ENCODE assay signal across 8 cellular contexts in the genomic region with DNA sequence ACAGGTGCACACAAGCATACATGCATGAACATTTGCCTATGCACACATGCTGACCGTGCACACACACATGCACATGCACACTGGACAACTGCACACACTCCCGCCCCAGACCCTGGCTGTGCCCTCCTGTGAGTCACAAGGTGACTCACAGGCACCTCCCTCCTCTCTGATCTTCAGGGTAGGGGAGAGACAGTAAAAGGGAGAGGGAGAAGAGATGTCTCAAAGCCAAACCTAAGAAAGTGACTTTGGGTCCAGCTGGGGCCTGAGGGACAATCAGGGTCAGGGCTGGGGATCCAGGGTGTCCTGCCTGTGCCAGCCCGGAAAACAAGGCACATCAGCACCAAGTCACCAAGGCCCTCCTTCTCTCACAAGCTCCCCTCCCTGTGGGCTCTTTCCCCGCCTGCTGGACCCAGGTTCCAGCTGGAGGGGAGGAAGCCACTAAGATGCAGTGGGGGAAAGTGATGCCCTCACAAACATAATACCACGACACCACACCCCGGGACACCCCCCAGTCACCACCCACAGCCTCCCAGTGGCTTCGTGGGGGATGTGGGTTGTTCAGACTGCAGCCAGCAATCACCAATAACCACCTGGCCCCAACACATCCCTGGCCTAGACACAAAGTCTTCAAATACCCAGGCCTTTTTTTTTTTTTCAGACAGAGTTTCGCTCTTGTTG. TPM values are rescaled to one million over a fixed set of nuclear protein-coding genes. Genes with fewer than 3 reads are reported as not detected.
A peak's percentile ranks its signal among the peaks of the same experiment; 100 is the strongest.
DNase-seq lines count a peak whose midpoint lies in the region; ATAC-seq and TF ChIP-seq lines count a peak whose summit lies in the region.

No MANE protein-coding gene starts in this region.

- no peaks in the 10 kb centered on the region for H3K36me3 ChIP-seq in kidney epithelial cell (ENCODE audit: control insufficient read depth, insufficient read depth, low read length)

- no peaks in the 10 kb centered on the region for H3K27me3 ChIP-seq in CD4-positive, alpha-beta T cell (ENCODE audit: control insufficient read depth, insufficient read depth, low read length)
- H3K27me3 ChIP-seq in kidney epithelial cell (ENCODE audit: control insufficient read depth, insufficient read depth, low read length) = no peaks in the 10 kb centered on the region

- no peak overlapping the region for H3K4me3 ChIP-seq in kidney epithelial cell (ENCODE audit: low read depth, low read length)

- H3K4me3 Mint-ChIP-seq in CD4-positive, alpha-beta T cell = no peak overlapping the region
- no peak overlapping the region for H3K4me3 Mint-ChIP-seq in activated CD8-positive, alpha-beta memory T cell treated with anti-CD3 and anti-CD28 coated beads, Interleukin-2, amount 10 ng/mL, durations not matched to agents 7 days and 5 days

- no peaks in the 10 kb centered on the region for H3K27me3 Mint-ChIP-seq in CD4-positive, alpha-beta T cell
- peaks cover 64% of the 10 kb centered on the region for H3K27me3 Mint-ChIP-seq in activated CD8-positive, alpha-beta memory T cell treated with anti-CD3 and anti-CD28 coated beads, Interleukin-2, amount 10 ng/mL, durations not matched to agents 7 days and 5 days

- intact Hi-C loops in CD4-positive, alpha-beta T cell (cut with DNase I, micrococcal nuclease) = no loop called here

- no peak for TF ChIP-seq CTCF in CD4-positive, alpha-beta T cell (IDR thresholded peaks at IDR 0.05)
- TF ChIP-seq CTCF in kidney epithelial cell (IDR thresholded peaks at IDR 0.05; ENCODE audit: insufficient read depth, low read length, poor library complexity, severe bottlenecking) = no peak

- ATAC-seq in CD4-positive, alpha-beta T cell (ENCODE audit: poor library complexity) = peak; percentile 76
- ATAC-seq in HG03280 (IDR thresholded peaks at IDR 0.05; ENCODE audit: unreplicated experiment) = peak; percentile 57
- peak; percentile 71 for ATAC-seq in activated CD8-positive, alpha-beta memory T cell treated with anti-CD3 and anti-CD28 coated beads, Interleukin-2, amount 10 ng/mL, durations not matched to agents 7 days and 5 days
- no peak for ATAC-seq in HG02885 (IDR thresholded peaks at IDR 0.05; ENCODE audit: poor library complexity, unreplicated experiment)
- ATAC-seq in GM19395 (IDR thresholded peaks at IDR 0.05; ENCODE audit: unreplicated experiment) = no peak

- peaks cover 24% of the 10 kb centered on the region for H3K4me1 Mint-ChIP-seq in CD4-positive, alpha-beta T cell (ENCODE audit: low read depth)
- peaks cover 13% of the 10 kb centered on the region for H3K4me1 Mint-ChIP-seq in activated CD8-positive, alpha-beta memory T cell treated with anti-CD3 and anti-CD28 coated beads, Interleukin-2, amount 10 ng/mL, durations not matched to agents 7 days and 5 days

- CTCF ChIA-PET in CD4-positive, alpha-beta T cell (lab: Charles Lee) = interaction anchor here (0.6 kb wide), 1 partner anchor 38 kb away, joined by 5 read pairs; no protein-coding TSS in a partner anchor
- CTCF ChIA-PET in activated CD8-positive, alpha-beta memory T cell treated with anti-CD3 and anti-CD28 coated beads, Interleukin-2, amount 10 ng/mL, durations not matched to agents 7 days and 5 days (lab: Charles Lee) = interaction anchor here (1.7 to 2.1 kb wide), 2 partner anchors 35 to 104 kb away, joined by 4 to 6 read pairs; no protein-coding TSS in a partner anchor

- POLR2A ChIA-PET in CD4-positive, alpha-beta T cell (lab: Charles Lee) = interaction anchor here (0.7 kb wide), 3 partner anchors 7 to 114 kb away, joined by 3 read pairs; partner anchors contain the start of gene RPL3

- no peak overlapping the region for H3K27ac ChIP-seq in CD4-positive, alpha-beta T cell (ENCODE audit: low read depth, low read length)

- DNase-seq in CD4-positive, alpha-beta T cell = peak in 6 of 10 experiments; percentile 11 to 38 (median 26)
- peak; percentile 73 for DNase-seq in activated CD8-positive, alpha-beta memory T cell treated with anti-CD3 and anti-CD28 coated beads, Interleukin-2, amount 10 ng/mL, durations not matched to agents 7 days and 5 days
- DNase-seq in kidney epithelial cell (ENCODE audit: low read depth) (peak; percentile 49), NCI-H2107 (lab: John Stamatoyannopoulos, UW) (no peak), NCI-H748 (lab: John Stamatoyannopoulos, UW; ENCODE audit: unreplicated experiment) (no peak)

- peak overlapping the region; percentile 73 for H3K27ac Mint-ChIP-seq in CD4-positive, alpha-beta T cell
- no peak overlapping the region for H3K27ac Mint-ChIP-seq in activated CD8-positive, alpha-beta memory T cell treated with anti-CD3 and anti-CD28 coated beads, Interleukin-2, amount 10 ng/mL, durations not matched to agents 7 days and 5 days

- H3K9me3 ChIP-seq in CD4-positive, alpha-beta T cell (ENCODE audit: control insufficient read depth, low read length) = no peaks in the 10 kb centered on the region

- H3K36me3 Mint-ChIP-seq in CD4-positive, alpha-beta T cell (ENCODE audit: low read depth) = no peaks in the 10 kb centered on the region
- H3K36me3 Mint-ChIP-seq in activated CD8-positive, alpha-beta memory T cell treated with anti-CD3 and anti-CD28 coated beads, Interleukin-2, amount 10 ng/mL, durations not matched to agents 7 days and 5 days = no peaks in the 10 kb centered on the region

- H3K9me3 Mint-ChIP-seq in CD4-positive, alpha-beta T cell = no peaks in the 10 kb centered on the region
- no peaks in the 10 kb centered on the region for H3K9me3 Mint-ChIP-seq in activated CD8-positive, alpha-beta memory T cell treated with anti-CD3 and anti-CD28 coated beads, Interleukin-2, amount 10 ng/mL, durations not matched to agents 7 days and 5 days (ENCODE audit: low read depth)

RNA-seq across cellular contexts. Expression of gene PDGFB, which starts 39.3 kb away (rescaled TPM):
- under 1 TPM; 0.45 to 0.69 TPM for total RNA-seq in CD4-positive, alpha-beta T cell
- under 1 TPM in 1 of 2 experiments, not detected in 1; 0.35 TPM for total RNA-seq in activated CD8-positive, alpha-beta memory T cell treated with anti-CD3 and anti-CD28 coated beads, Interleukin-2, amount 10 ng/mL, durations not matched to agents 7 days and 5 days
- 159 and 165 TPM in 2 replicates for total RNA-seq in kidney epithelial cell

RNA-seq across cellular contexts. Expression of gene CBX7, which starts 53.0 kb away (rescaled TPM):
- 10 to 100 TPM; 48.6 to 49.1 TPM for total RNA-seq in CD4-positive, alpha-beta T cell
- total RNA-seq in activated CD8-positive, alpha-beta memory T cell treated with anti-CD3 and anti-CD28 coated beads, Interleukin-2, amount 10 ng/mL, durations not matched to agents 7 days and 5 days = 10 to 100 TPM; 12.7 to 13.5 TPM
- total RNA-seq in kidney epithelial cell = 2.9 and 3.1 TPM in 2 replicates

Comparison
In these comparisons a context has a peak if more than half of its experiments do, and no peak if none do; other contexts are left out.
1. ATAC-seq: peak in CD4-positive, alpha-beta T cell (single experiment), HG03280 (single experiment) and activated CD8-positive, alpha-beta memory T cell treated with anti-CD3 and anti-CD28 coated beads, Interleukin-2, amount 10 ng/mL, durations not matched to agents 7 days and 5 days (single experiment); none in HG02885 (single experiment) and GM19395 (single experiment).
2. DNase-seq: peak in CD4-positive, alpha-beta T cell (6 of 10), activated CD8-positive, alpha-beta memory T cell treated with anti-CD3 and anti-CD28 coated beads, Interleukin-2, amount 10 ng/mL, durations not matched to agents 7 days and 5 days (single experiment) and kidney epithelial cell (single experiment); none in NCI-H2107 (single experiment) and NCI-H748 (single experiment).
3. RNA of gene PDGFB, which starts 39.3 kb away (total RNA-seq): 159 to 165 TPM in kidney epithelial cell; 0.45 to 0.69 TPM in CD4-positive, alpha-beta T cell and 0.35 TPM in activated CD8-positive, alpha-beta memory T cell treated with anti-CD3 and anti-CD28 coated beads, Interleukin-2, amount 10 ng/mL, durations not matched to agents 7 days and 5 days; every median in the first group is over 10 times any median in the second.